ENCODE assay signal across 1 cellular context in genomic region chr18:25019086-25019860, GRCh38.
TF ChIP-seq lines count a peak whose summit lies in the region.

No MANE protein-coding gene starts in this region.

TF ChIP-seq in HepG2, 621 proteins besides CTCF, POLR2A, EP300 and RAD21:
- no peak for TF ChIP-seq MEIS2 (CRISPR knock-in tag; IDR thresholded peaks at IDR 0.05)
- no peak for TF ChIP-seq RELA (CRISPR knock-in tag; IDR thresholded peaks at IDR 0.05)
- no peak for TF ChIP-seq SMC3 (IDR thresholded peaks at IDR 0.05; ENCODE audit: low read length)
TF ChIP-seq in HepG2: peak in this region for 0.
